In genomic region chr3:71559578-71560162, GRCh38 we compare ENCODE assay signal across 1 cellular context.
TF ChIP-seq lines count a peak whose summit lies in the region.

No MANE protein-coding gene starts in this region.

TF ChIP-seq in HepG2, 621 proteins besides CTCF, POLR2A, EP300 and RAD21 (continued from another document and continues in another):
- TF ChIP-seq STAT6 (CRISPR knock-in tag; IDR thresholded peaks at IDR 0.05; ENCODE audit: borderline replicate concordance): no peak
- no peak for TF ChIP-seq MEIS1 (CRISPR knock-in tag; IDR thresholded peaks at IDR 0.05; ENCODE audit: borderline replicate concordance)
- TF ChIP-seq TCF7 (IDR thresholded peaks at IDR 0.05; ENCODE audit: low read depth): peak; percentile 40; the same call in 1 of the 2 replicates
- TF ChIP-seq FOXK2 (IDR thresholded peaks at IDR 0.05): no peak
- peak; percentile 86 for TF ChIP-seq ZBTB7B (CRISPR knock-in tag; IDR thresholded peaks at IDR 0.05)
- 0 out of 2 replicates have a peak, but pooled peaks have one; percentile 27 for TF ChIP-seq SOX13 (IDR thresholded peaks at IDR 0.05)
- TF ChIP-seq SOX13 (CRISPR knock-in tag; conservative IDR thresholded peaks at IDR 0.05 in 1 of 2, IDR thresholded peaks at IDR 0.05 in 1 of 2): peak in 1 of 2 experiments; percentile 68; a peak in 1 of 4 replicates
- no peak for TF ChIP-seq STAT5B (CRISPR knock-in tag; IDR thresholded peaks at IDR 0.05)
- no peak for TF ChIP-seq ZNF333 (CRISPR knock-in tag; IDR thresholded peaks at IDR 0.05; ENCODE audit: borderline replicate concordance)
- no peak for TF ChIP-seq SSRP1 (CRISPR knock-in tag; IDR thresholded peaks at IDR 0.05)
- 0 out of 2 replicates have a peak, but pooled peaks have one; percentile 31 for TF ChIP-seq ZBTB38 (CRISPR knock-in tag; IDR thresholded peaks at IDR 0.05)
- no peak for TF ChIP-seq ZNF790 (CRISPR knock-in tag; IDR thresholded peaks at IDR 0.05; ENCODE audit: borderline replicate concordance)
- TF ChIP-seq MED13 (CRISPR knock-in tag; IDR thresholded peaks at IDR 0.05): no peak
- TF ChIP-seq SNAI1 (CRISPR knock-in tag; IDR thresholded peaks at IDR 0.05; ENCODE audit: borderline replicate concordance): no peak
- no peak for TF ChIP-seq ATF6 (CRISPR knock-in tag; conservative IDR thresholded peaks at IDR 0.05)
- TF ChIP-seq ZNF274 (CRISPR knock-in tag; IDR thresholded peaks at IDR 0.05): no peak
- TF ChIP-seq NFKB2 (CRISPR knock-in tag; IDR thresholded peaks at IDR 0.05; ENCODE audit: borderline replicate concordance): no peak
- TF ChIP-seq ERF (CRISPR knock-in tag; IDR thresholded peaks at IDR 0.05): no peak
- no peak for TF ChIP-seq TIGD3 (CRISPR knock-in tag; IDR thresholded peaks at IDR 0.05; ENCODE audit: borderline replicate concordance)
- peak; percentile 52 for TF ChIP-seq FOXA3 (CRISPR knock-in tag; IDR thresholded peaks at IDR 0.05)
- TF ChIP-seq ZNF275 (CRISPR knock-in tag; IDR thresholded peaks at IDR 0.05; ENCODE audit: borderline replicate concordance): no peak
- TF ChIP-seq ZBTB10 (CRISPR knock-in tag; IDR thresholded peaks at IDR 0.05; ENCODE audit: borderline replicate concordance): no peak
- TF ChIP-seq PLRG1 (conservative IDR thresholded peaks at IDR 0.05): no peak
- TF ChIP-seq ZNF34 (CRISPR knock-in tag; IDR thresholded peaks at IDR 0.05; ENCODE audit: borderline replicate concordance): no peak
- TF ChIP-seq ZNF414 (CRISPR knock-in tag; IDR thresholded peaks at IDR 0.05): 0 out of 2 replicates have a peak, but pooled peaks have one; percentile 37
- peak; percentile 40; the same call in 1 of the 2 replicates for TF ChIP-seq ZNF501 (CRISPR knock-in tag; IDR thresholded peaks at IDR 0.05)
- TF ChIP-seq PCBP1 (IDR thresholded peaks at IDR 0.05; ENCODE audit: borderline replicate concordance, low read depth, low read length): no peak
- TF ChIP-seq U2AF1 (optimal IDR thresholded peaks at IDR 0.05; ENCODE audit: low read depth, low read length): no peak
- TF ChIP-seq ZMYM3 (CRISPR knock-in tag; IDR thresholded peaks at IDR 0.05): peak; percentile 63; the same call in 1 of the 2 replicates
- TF ChIP-seq ZBED4 (CRISPR knock-in tag; IDR thresholded peaks at IDR 0.05; ENCODE audit: borderline replicate concordance): no peak
- no peak for TF ChIP-seq ZBTB49 (CRISPR knock-in tag; IDR thresholded peaks at IDR 0.05; ENCODE audit: borderline replicate concordance)
- TF ChIP-seq NCOA5 (CRISPR knock-in tag; IDR thresholded peaks at IDR 0.05): no peak
- TF ChIP-seq ZNF335 (CRISPR knock-in tag; IDR thresholded peaks at IDR 0.05): no peak
- TF ChIP-seq HOXA9 (CRISPR knock-in tag; IDR thresholded peaks at IDR 0.05; ENCODE audit: borderline replicate concordance): no peak
- no peak for TF ChIP-seq NAIF1 (CRISPR knock-in tag; IDR thresholded peaks at IDR 0.05; ENCODE audit: borderline replicate concordance)
- no peak for TF ChIP-seq BCL3 (CRISPR knock-in tag; IDR thresholded peaks at IDR 0.05)
- TF ChIP-seq ZNF644 (CRISPR knock-in tag; IDR thresholded peaks at IDR 0.05; ENCODE audit: low read depth): no peak
- TF ChIP-seq U2AF2 (IDR thresholded peaks at IDR 0.05; ENCODE audit: low read depth, low read length): no peak
- no peak for TF ChIP-seq NCOR1 (IDR thresholded peaks at IDR 0.05; ENCODE audit: borderline replicate concordance, low read length)
- TF ChIP-seq FIP1L1 (IDR thresholded peaks at IDR 0.05; ENCODE audit: borderline replicate concordance, insufficient read depth, low read depth, low read length): no peak
- TF ChIP-seq ZNF513 (CRISPR knock-in tag; conservative IDR thresholded peaks at IDR 0.05): no peak
- TF ChIP-seq ZNF138 (CRISPR knock-in tag; IDR thresholded peaks at IDR 0.05; ENCODE audit: low read depth): no peak
- TF ChIP-seq ZNF441 (CRISPR knock-in tag; IDR thresholded peaks at IDR 0.05; ENCODE audit: borderline replicate concordance): no peak
- TF ChIP-seq HHEX (CRISPR knock-in tag; IDR thresholded peaks at IDR 0.05): no peak
